ENCODE assay signal across 8 cellular contexts in the genomic region with DNA sequence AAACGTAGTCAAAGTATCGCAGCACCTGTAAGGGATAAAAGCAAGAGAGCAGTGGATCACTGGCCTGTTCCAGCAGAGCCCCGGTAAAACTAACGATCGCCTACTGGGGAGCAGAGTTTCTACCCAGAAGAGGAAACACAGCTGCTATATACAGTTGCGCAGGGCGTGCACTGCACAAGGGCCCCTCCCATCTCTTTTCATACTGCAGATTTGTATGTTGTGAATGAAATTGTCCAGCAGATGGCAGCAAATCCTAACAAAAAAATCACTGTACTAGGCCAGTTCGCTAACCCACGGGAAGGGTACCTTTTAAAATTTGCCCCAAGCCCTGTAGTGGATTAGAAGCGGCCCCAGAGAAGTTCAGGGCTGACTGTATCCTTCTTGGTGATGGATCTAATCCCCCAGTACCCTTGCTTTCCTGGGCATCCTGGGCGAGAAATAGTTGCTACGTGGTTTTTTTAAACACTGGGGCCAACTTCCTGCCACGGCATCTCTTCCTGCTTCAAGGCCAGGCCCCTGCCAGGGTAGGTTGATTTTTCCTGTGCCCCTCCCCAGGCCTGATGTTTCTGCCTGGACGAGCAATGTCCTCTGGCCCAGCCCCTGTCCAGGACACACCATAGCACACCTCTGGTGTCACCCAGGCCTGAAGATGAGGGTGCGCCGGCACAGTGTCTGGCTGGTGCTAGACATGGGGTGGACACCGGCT.
DNase-seq lines count a peak whose midpoint lies in the region; ATAC-seq, FAIRE-seq and TF ChIP-seq lines count a peak whose summit lies in the region.

No MANE protein-coding gene starts in this region.

- DNase-seq in NCI-H2107 treated with DMSO at 0.1 percent for 48 hours (lab: John Stamatoyannopoulos, UW; ENCODE audit: unreplicated experiment) = peak; percentile 77
- peak; percentile 66 for DNase-seq in bronchial epithelial cell (ENCODE audit: low read depth)
- peak; percentile 51 for DNase-seq in kidney glomerular epithelial cell (lab: John Stamatoyannopoulos, UW)
- DNase-seq in stimulated activated CD4-positive, alpha-beta T cell treated with anti-CD3 and anti-CD28 coated beads, Interleukin-4, amount 100 ng/mL, for 1 hour = peak; percentile 46

- no peaks in the 10 kb centered on the region for H4K20me1 ChIP-seq in BLaER1 treated with 17β-estradiol and CSF1 and Interleukin-3, amounts not matched to agents 10 nM and 100 nM

- H3K9me3 ChIP-seq in BLaER1 treated with 17β-estradiol and CSF1 and Interleukin-3, amounts not matched to agents 10 nM and 100 nM (replicated peaks in 1 of 11) = peaks cover 1 to 16% (median 8%) of the 10 kb centered on the region in 11 experiments; a peak in 20 of 22 replicates

- H3K4me2 ChIP-seq in BLaER1 treated with 17β-estradiol and CSF1 and Interleukin-3, amounts not matched to agents 10 nM and 100 nM = peak overlapping the region; percentile 56 to 86 (median 64)

- H3K9ac ChIP-seq in BLaER1 treated with 17β-estradiol and CSF1 and Interleukin-3, amounts not matched to agents 10 nM and 100 nM = peak overlapping the region in 10 of 11 experiments; percentile 26 to 71 (median 56); a peak in 19 of 22 replicates

- peak overlapping the region in 10 of 11 experiments; percentile 11 to 76 (median 56); a peak in 19 of 22 replicates for H3K27ac ChIP-seq in BLaER1 treated with 17β-estradiol and CSF1 and Interleukin-3, amounts not matched to agents 10 nM and 100 nM

- H3K4me3 ChIP-seq in BLaER1 treated with 17β-estradiol and CSF1 and Interleukin-3, amounts not matched to agents 10 nM and 100 nM = peak overlapping the region in 4 of 10 experiments; percentile 2 to 43 (median 19); a peak in 3 of 20 replicates
- H3K4me3 ChIP-seq in WI38 (ENCODE audit: low read depth, low read length) (no peak overlapping the region), bronchial epithelial cell (ENCODE audit: low read depth, low read length) (no peak overlapping the region)

- peaks cover 0 to under 1% (median 0%) of the 10 kb centered on the region in 11 experiments; a peak in 1 of 22 replicates for H3K36me3 ChIP-seq in BLaER1 treated with 17β-estradiol and CSF1 and Interleukin-3, amounts not matched to agents 10 nM and 100 nM
- no peaks in the 10 kb centered on the region for H3K36me3 ChIP-seq in bronchial epithelial cell (ENCODE audit: control insufficient read depth, insufficient read depth, low read length)

- peaks cover 12 to 27% (median 22%) of the 10 kb centered on the region in 10 experiments for H3K4me1 ChIP-seq in BLaER1 treated with 17β-estradiol and CSF1 and Interleukin-3, amounts not matched to agents 10 nM and 100 nM

- H3K27me3 ChIP-seq in BLaER1 treated with 17β-estradiol and CSF1 and Interleukin-3, amounts not matched to agents 10 nM and 100 nM = no peaks in the 10 kb centered on the region
- no peaks in the 10 kb centered on the region for H3K27me3 ChIP-seq in bronchial epithelial cell (ENCODE audit: control insufficient read depth, insufficient read depth, low read length)

- ATAC-seq in GM21423 (IDR thresholded peaks at IDR 0.05; ENCODE audit: unreplicated experiment) (peak; percentile 53), HG03039 (IDR thresholded peaks at IDR 0.05; ENCODE audit: unreplicated experiment) (no peak)

- FAIRE-seq in bronchial epithelial cell (lab: Jason Lieb, UNC) = peak; percentile 81

- TF ChIP-seq CTCF in WI38 (IDR thresholded peaks at IDR 0.05; ENCODE audit: low read depth, low read length) = peak; percentile 40
- peak; percentile 49 for TF ChIP-seq CTCF in bronchial epithelial cell (IDR thresholded peaks at IDR 0.05; ENCODE audit: insufficient read depth, low read length, severe bottlenecking)
